In genomic region chr22:45104313-45104712, GRCh38 we compare ENCODE assay signal across 13 cellular contexts. TPM values are rescaled to one million over a fixed set of nuclear protein-coding genes. Genes with fewer than 3 reads are reported as not detected.
DNase-seq lines count a peak whose midpoint lies in the region; ATAC-seq and TF ChIP-seq lines count a peak whose summit lies in the region.
"Had no signal": no experiment of that assay in that cellular context is flagged by ENCODE, and none has a peak within 500 bp of the region (broad histone marks: within the 10 kb centered on the region; RNA-seq: fewer than 3 reads in every experiment).

No MANE protein-coding gene starts in this region.

- peak overlapping the region; percentile 43 for H4K91ac ChIP-seq in mesenchymal stem cell (ENCODE audit: low read length)

- H3K27ac ChIP-seq in ACC112 (ENCODE audit: low read depth, low read length), result peak overlapping the region; percentile 92
- H3K27ac ChIP-seq in PC-3 (ENCODE audit: low read length), result peak overlapping the region; percentile 85
- no peak overlapping the region for H3K27ac ChIP-seq in mesenchymal stem cell (ENCODE audit: low read length, poor library complexity, severe bottlenecking)

- H3K4me3 ChIP-seq in ACC112 (ENCODE audit: low read depth, low read length) (no peak overlapping the region), PC-3 (ENCODE audit: low read length) (no peak overlapping the region), mesenchymal stem cell (ENCODE audit: insufficient read depth in 1 of 2, low read depth in 1 of 2, low read length in 2 of 2) (no peak overlapping the region)
- H3K4me3 ChIP-seq: GM23338 had no signal

- no peak for TF ChIP-seq CTCF in PC-3 (conservative IDR thresholded peaks at IDR 0.05; ENCODE audit: low read depth, low read length)
- no peak for TF ChIP-seq CTCF in nephron progenitor cell (IDR thresholded peaks at IDR 0.05)

- no peak overlapping the region for H3K4me3 Mint-ChIP-seq in nephron progenitor cell
- H3K4me3 Mint-ChIP-seq: B cell; CD4-positive, alpha-beta memory T cell; GM23338; H9 had no signal

- H3K36me3 Mint-ChIP-seq in nephron progenitor cell (ENCODE audit: low read depth), result no peaks in the 10 kb centered on the region
- H3K36me3 Mint-ChIP-seq: CD4-positive, alpha-beta memory T cell had no signal

- peaks cover 20% of the 10 kb centered on the region for H3K4me1 Mint-ChIP-seq in nephron progenitor cell

- H3K27ac Mint-ChIP-seq in nephron progenitor cell, result no peak overlapping the region
- H3K27ac Mint-ChIP-seq: B cell; CD4-positive, alpha-beta memory T cell; GM23338; H9 had no signal

- H3K4ac ChIP-seq in mesenchymal stem cell (ENCODE audit: low read depth in 1 of 2, low read length in 2 of 2), result no peak overlapping the region

- BruUV-seq in PC-3 (replicated peaks; lab: Mats Ljungman, UMichigan), result no TSS peak

- H3K79me1 ChIP-seq in mesenchymal stem cell (replicated peaks; ENCODE audit: low read length, poor library complexity, severe bottlenecking), result no peaks in the 10 kb centered on the region

- peak overlapping the region; percentile 18 to 84 for H2BK12ac ChIP-seq in mesenchymal stem cell (ENCODE audit: low read length in 2 of 2)

- H3K18ac ChIP-seq in mesenchymal stem cell (ENCODE audit: low read depth in 1 of 2, low read length in 2 of 2), result no peak overlapping the region

- no peak overlapping the region for H2AFZ ChIP-seq in ACC112 (ENCODE audit: low read length, unreplicated experiment)
- no peak overlapping the region for H2AFZ ChIP-seq in PC-3 (ENCODE audit: low read length)
- no peak overlapping the region for H2AFZ ChIP-seq in mesenchymal stem cell (ENCODE audit: low read depth, low read length)

- H3K27me3 Mint-ChIP-seq in nephron progenitor cell (ENCODE audit: low read depth, poor library complexity), result peaks cover 50% of the 10 kb centered on the region

- H3K27me3 ChIP-seq in ACC112 (ENCODE audit: insufficient read depth, low read length) (no peaks in the 10 kb centered on the region), PC-3 (ENCODE audit: low read length) (no peaks in the 10 kb centered on the region), mesenchymal stem cell (ENCODE audit: control insufficient read depth in 1 of 2, insufficient read depth in 1 of 2, low read length in 2 of 2) (peaks cover 29 to 31% of the 10 kb centered on the region in 2 experiments)

- no peak for ATAC-seq in PC-3

- no peak overlapping the region for H3K23ac ChIP-seq in mesenchymal stem cell (ENCODE audit: low read length in 2 of 2)

- H3K36me3 ChIP-seq in ACC112 (ENCODE audit: insufficient read depth, low read length), result no peaks in the 10 kb centered on the region
- no peaks in the 10 kb centered on the region for H3K36me3 ChIP-seq in PC-3 (ENCODE audit: low read depth, low read length)
- H3K36me3 ChIP-seq in mesenchymal stem cell (ENCODE audit: control insufficient read depth in 1 of 2, insufficient read depth in 2 of 2, low read depth in 1 of 2, low read length in 2 of 2), result no peaks in the 10 kb centered on the region

- H3K14ac ChIP-seq in mesenchymal stem cell (ENCODE audit: low read length in 2 of 2), result no peak overlapping the region

- no peak overlapping the region for H2BK5ac ChIP-seq in mesenchymal stem cell (ENCODE audit: low read depth, low read length, poor library complexity, severe bottlenecking)

- H2BK120ac ChIP-seq in mesenchymal stem cell (ENCODE audit: low read depth, low read length), result no peak overlapping the region

- no peak overlapping the region for H2AK5ac ChIP-seq in mesenchymal stem cell (ENCODE audit: low read length, severe bottlenecking)

- H3F3A ChIP-seq in PC-3 (ENCODE audit: low read length, unreplicated experiment), result no peaks in the 10 kb centered on the region

- H3K4me1 ChIP-seq in ACC112 (ENCODE audit: control insufficient read depth, insufficient read depth, low read length, unreplicated experiment) (peaks cover 5% of the 10 kb centered on the region), PC-3 (ENCODE audit: insufficient read depth, low read length) (peaks cover 10% of the 10 kb centered on the region), mesenchymal stem cell (ENCODE audit: control insufficient read depth, insufficient read depth, low read depth, low read length) (peaks cover 2% of the 10 kb centered on the region)

- H2BK15ac ChIP-seq in mesenchymal stem cell (ENCODE audit: low read depth, poor library complexity, severe bottlenecking), result no peak overlapping the region

- H3K9me3 Mint-ChIP-seq in nephron progenitor cell, result no peaks in the 10 kb centered on the region
- H3K9me3 Mint-ChIP-seq: GM23338, H9 had no signal

- DNase-seq in PC-3 (no peak), mesenchymal stem cell (no peak), posterior vena cava (ENCODE audit: low spot score) (peak; percentile 30), nephron progenitor cell (no peak), activated gamma-delta T cell (lab: John Stamatoyannopoulos, UW) (no peak), glomerular visceral epithelial cell (ENCODE audit: extremely low spot score) (no peak)
- DNase-seq: C1 segment of cervical spinal cord; CD4-positive, alpha-beta memory T cell; DMS79 had no signal

- no peaks in the 10 kb centered on the region for H4K20me1 ChIP-seq in PC-3 (ENCODE audit: low read length)

- intact Hi-C loops in PC-3 (cut with micrococcal nuclease), result loop anchor here (5.0 to 10.0 kb wide), 3 partner anchors 58 to 333 kb away; partner anchors contain the start of genes KIAA0930 and NUP50
- intact Hi-C loops in posterior vena cava (cut with DNase I), result no loop called here

- CTCF ChIA-PET in PC-3 (lab: Charles Lee), result no interaction called here

- H3K9me2 ChIP-seq in PC-3 (replicated peaks; ENCODE audit: low read length), result no peaks in the 10 kb centered on the region

- WGBS in mesenchymal stem cell, result 98% methylated on average over 10 of the region's 10 CpGs

- POLR2A ChIA-PET in PC-3 (lab: Charles Lee; ENCODE audit: unreplicated experiment), result no interaction called here

- peak overlapping the region; percentile 1 for H4K8ac ChIP-seq in mesenchymal stem cell (ENCODE audit: low read length)

- H3K9ac ChIP-seq in PC-3 (ENCODE audit: low read length) (no peak overlapping the region), mesenchymal stem cell (ENCODE audit: low read length) (no peak overlapping the region)

- H3K9me3 ChIP-seq in PC-3 (ENCODE audit: low read length), result no peaks in the 10 kb centered on the region
- H3K9me3 ChIP-seq in mesenchymal stem cell (ENCODE audit: control insufficient read depth, low read length), result no peaks in the 10 kb centered on the region

- H3K79me2 ChIP-seq in ACC112 (ENCODE audit: control insufficient read depth, insufficient read depth, low read length, unreplicated experiment), result no peaks in the 10 kb centered on the region
- H3K79me2 ChIP-seq in PC-3 (ENCODE audit: low read length), result no peaks in the 10 kb centered on the region

- no peak overlapping the region for H3K4me2 ChIP-seq in PC-3 (ENCODE audit: low read length)
- H3K4me2 ChIP-seq in mesenchymal stem cell (ENCODE audit: low read length, poor library complexity, severe bottlenecking), result no peak overlapping the region
- H3K4me2 ChIP-seq: GM23338 had no signal

RNA-seq across cellular contexts. Expression of gene NUP50, which starts 59.4 kb away (rescaled TPM):
- 65.0 and 69.9 TPM in 2 replicates for total RNA-seq in PC-3 (2014; rRNA removed)
- 31.3 TPM for polyA plus RNA-seq in mesenchymal stem cell (2013, experiment 1 of 2)
- polyA plus RNA-seq in mesenchymal stem cell (2013, experiment 2 of 2), result 31.6 TPM
- total RNA-seq in posterior vena cava, result 10 to 100 TPM; 29.7 to 30.1 TPM
